ENCODE assay signal across 8 cellular contexts in genomic region chr2:84971799-84972790, GRCh38. TPM values are rescaled to one million over a fixed set of nuclear protein-coding genes. Genes with fewer than 3 reads are reported as not detected.
DNase-seq lines count a peak whose midpoint lies in the region; ATAC-seq, FAIRE-seq and TF ChIP-seq lines count a peak whose summit lies in the region.

No MANE protein-coding gene starts in this region.

- intact Hi-C loops in gastrocnemius medialis (cut with DNase I; ENCODE audit: low total_unique reads), result loop anchor here (2.0 kb wide), 1 partner anchor 45 kb away; no protein-coding TSS in a partner anchor

- peak overlapping the region; percentile 10 for H2AFZ ChIP-seq in hepatocyte

- H3K9me2 ChIP-seq in hepatocyte (replicated peaks; ENCODE audit: insufficient read depth), result no peaks in the 10 kb centered on the region

- 1 to 2% (median 2%) methylated on average over 52 to 67 of the region's 67 CpGs for WGBS in adipose tissue, 3 donors
- 2% methylated on average over 40 of the region's 67 CpGs for WGBS in hepatocyte (ENCODE audit: low lambda C conversion rate, missing lambda C conversion rate)

- H3K27ac ChIP-seq in adipose tissue (ENCODE audit: low read depth, low read length), result peak overlapping the region; percentile 100
- H3K27ac ChIP-seq in hepatocyte, result peak overlapping the region; percentile 95
- peak overlapping the region; percentile 84 to 98 (median 94) for H3K27ac ChIP-seq in gastrocnemius medialis

- H3K4me2 ChIP-seq in hepatocyte, result peak overlapping the region; percentile 86

- H3K9me3 ChIP-seq in BE2C, result no peaks in the 10 kb centered on the region
- H3K9me3 ChIP-seq in hepatocyte (ENCODE audit: low read depth), result no peaks in the 10 kb centered on the region
- no peaks in the 10 kb centered on the region for H3K9me3 ChIP-seq in gastrocnemius medialis

- DNase-seq in BE2C (peak; percentile 43), GM19239 (ENCODE audit: insufficient read length, low spot score) (peak; percentile 41), SW480 (ENCODE audit: low spot score) (peak; percentile 62), hepatocyte (ENCODE audit: low spot score) (peak; percentile 64), gastrocnemius medialis (peak in 1 of 2 donors; percentile 26)

- H4K20me1 ChIP-seq in hepatocyte (ENCODE audit: insufficient read depth, poor library complexity, severe bottlenecking), result peaks cover 54% of the 10 kb centered on the region

- H3K36me3 ChIP-seq in BE2C (no peaks in the 10 kb centered on the region), hepatocyte (replicated peaks; ENCODE audit: insufficient read depth, low read depth) (no peaks in the 10 kb centered on the region), gastrocnemius medialis (no peaks in the 10 kb centered on the region)

- ATAC-seq in HG03442 (IDR thresholded peaks at IDR 0.05; ENCODE audit: unreplicated experiment) (peak; percentile 20), gastrocnemius medialis (peak; percentile 5 to 28), HG03378 (IDR thresholded peaks at IDR 0.05; ENCODE audit: unreplicated experiment) (no peak)

- H3K27me3 ChIP-seq in BE2C, result no peaks in the 10 kb centered on the region
- H3K27me3 ChIP-seq in hepatocyte, result no peaks in the 10 kb centered on the region
- no peaks in the 10 kb centered on the region for H3K27me3 ChIP-seq in gastrocnemius medialis

- FAIRE-seq in GM19239 (lab: Jason Lieb, UNC), result peak; percentile 60

- peak; percentile 4 to 25 for TF ChIP-seq POLR2A in gastrocnemius medialis (IDR thresholded peaks at IDR 0.05)

- in situ Hi-C loops in gastrocnemius medialis (cut with MboI; ENCODE audit: low sequenced_read_pairs in 4 of 4), result no loop called here

- no peak for TF ChIP-seq CTCF in BE2C (IDR thresholded peaks at IDR 0.05; ENCODE audit: low read depth, low read length)
- no peak for TF ChIP-seq CTCF in hepatocyte (IDR thresholded peaks at IDR 0.05; ENCODE audit: poor library complexity)
- TF ChIP-seq CTCF in gastrocnemius medialis (IDR thresholded peaks at IDR 0.05 in 4 of 5, conservative IDR thresholded peaks at IDR 0.05 in 1 of 5), result no peak

- peaks cover 87% of the 10 kb centered on the region for H3K79me2 ChIP-seq in hepatocyte

- H3K4me1 ChIP-seq in BE2C, result no peaks in the 10 kb centered on the region
- H3K4me1 ChIP-seq in hepatocyte (ENCODE audit: insufficient read depth), result peaks cover 23% of the 10 kb centered on the region
- H3K4me1 ChIP-seq in gastrocnemius medialis, result peaks cover 62 to 63% of the 10 kb centered on the region in 2 donors

- H3K4me3 ChIP-seq in BE2C (ENCODE audit: low read depth, low read length), result peak overlapping the region; percentile 62
- peak overlapping the region; percentile 49 for H3K4me3 ChIP-seq in hepatocyte
- H3K4me3 ChIP-seq in gastrocnemius medialis, result peak overlapping the region; percentile 64 to 91 (median 81)

RNA-seq across cellular contexts. Expression of gene KCMF1, which starts 1.1 kb away (rescaled TPM):
- 28.0 TPM for polyA plus RNA-seq in BE2C (2012; ENCODE audit: insufficient read depth, insufficient read length, low read depth)
- polyA plus RNA-seq in adipose tissue (10 to 100 TPM; 27.6 to 69.2 (median 47.8) TPM), hepatocyte (49.8 and 50.8 TPM in 2 replicates)
- total RNA-seq in hepatocyte (52.1 and 63.0 TPM in 2 replicates), gastrocnemius medialis (100 to 1,000 TPM; 158 to 178 (median 165) TPM)
